In the genomic region with DNA sequence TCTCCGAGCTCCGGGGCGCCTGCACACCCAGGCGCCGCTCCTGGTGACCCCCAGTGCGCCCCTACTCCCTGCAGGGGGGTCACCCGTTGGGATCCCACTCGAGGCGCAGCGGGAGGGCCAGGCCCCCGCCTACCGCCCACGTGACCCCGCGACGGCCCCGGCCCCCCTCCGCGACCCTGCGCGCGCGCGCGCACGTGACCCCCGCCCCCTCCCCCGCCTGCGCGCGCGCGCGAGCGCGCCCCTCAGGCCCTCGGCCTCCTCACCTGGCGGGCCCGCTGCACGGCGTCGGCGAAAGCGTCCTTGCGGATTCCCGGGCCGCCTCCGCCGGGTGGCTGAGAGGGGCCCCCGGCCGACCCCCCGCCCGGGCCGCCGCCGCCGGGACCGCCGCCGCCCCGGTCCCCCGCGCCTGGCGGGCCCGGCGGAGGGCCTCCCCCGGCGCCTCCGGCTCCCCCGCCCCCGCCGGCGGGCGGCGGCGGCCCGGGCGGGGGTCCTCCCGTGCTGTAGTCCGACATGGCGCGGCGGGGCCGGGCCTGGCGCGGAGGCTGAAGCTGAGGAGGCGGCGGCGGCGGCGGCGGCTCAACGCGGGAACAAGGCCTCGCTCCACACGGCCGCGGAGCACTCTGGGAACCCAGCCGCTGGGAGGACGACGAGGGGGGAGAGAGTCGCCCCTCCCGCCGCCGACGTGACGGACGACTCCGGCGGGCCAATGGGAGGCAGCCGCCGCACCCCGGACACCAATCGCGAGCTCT, we compare ENCODE assay signal across 8 cellular contexts. TPM values are rescaled to one million over a fixed set of nuclear protein-coding genes. Genes with fewer than 3 reads are reported as not detected.
DNase-seq lines count a peak whose midpoint lies in the region; TF ChIP-seq lines count a peak whose summit lies in the region.

A gene with protein sequence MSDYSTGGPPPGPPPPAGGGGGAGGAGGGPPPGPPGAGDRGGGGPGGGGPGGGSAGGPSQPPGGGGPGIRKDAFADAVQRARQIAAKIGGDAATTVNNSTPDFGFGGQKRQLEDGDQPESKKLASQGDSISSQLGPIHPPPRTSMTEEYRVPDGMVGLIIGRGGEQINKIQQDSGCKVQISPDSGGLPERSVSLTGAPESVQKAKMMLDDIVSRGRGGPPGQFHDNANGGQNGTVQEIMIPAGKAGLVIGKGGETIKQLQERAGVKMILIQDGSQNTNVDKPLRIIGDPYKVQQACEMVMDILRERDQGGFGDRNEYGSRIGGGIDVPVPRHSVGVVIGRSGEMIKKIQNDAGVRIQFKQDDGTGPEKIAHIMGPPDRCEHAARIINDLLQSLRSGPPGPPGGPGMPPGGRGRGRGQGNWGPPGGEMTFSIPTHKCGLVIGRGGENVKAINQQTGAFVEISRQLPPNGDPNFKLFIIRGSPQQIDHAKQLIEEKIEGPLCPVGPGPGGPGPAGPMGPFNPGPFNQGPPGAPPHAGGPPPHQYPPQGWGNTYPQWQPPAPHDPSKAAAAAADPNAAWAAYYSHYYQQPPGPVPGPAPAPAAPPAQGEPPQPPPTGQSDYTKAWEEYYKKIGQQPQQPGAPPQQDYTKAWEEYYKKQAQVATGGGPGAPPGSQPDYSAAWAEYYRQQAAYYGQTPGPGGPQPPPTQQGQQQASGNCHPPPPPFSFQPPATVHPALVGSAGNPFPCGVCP (minus strand): TSS at position 622 of the 749 bp plus-strand sequence. CDS start 110 bp downstream, at position 512.

- no peak for TF ChIP-seq CTCF in A673 (conservative IDR thresholded peaks at IDR 0.05; ENCODE audit: low read depth, low read length)
- no peak for TF ChIP-seq CTCF in GM20000 (IDR thresholded peaks at IDR 0.05; ENCODE audit: extremely low read depth, missing control alignments)

- 0 to 1% methylated on average over 44 to 68 of the region's 115 CpGs for WGBS in mesodermal cell (ENCODE audit: insufficient coverage in 2 of 2), 2 experiments

- DNase-seq in A673 (ENCODE audit: low spot score) = peak; percentile 42
- peak; percentile 100 for DNase-seq in GM20000 (ENCODE audit: low spot score)
- peak; percentile 36 for DNase-seq in UCSD-AML1 (lab: John Stamatoyannopoulos, UW; ENCODE audit: unreplicated experiment)
- peak; percentile 25 for DNase-seq in effector CD8-positive, alpha-beta T cell (lab: John Stamatoyannopoulos, UW)
- no peak for DNase-seq in middle frontal gyrus (ENCODE audit: extremely low spot score, low spot score)
- no peak for DNase-seq in midbrain (lab: John Stamatoyannopoulos, UW)

- POLR2A ChIA-PET in A673 (lab: Charles Lee; ENCODE audit: low non-redundant PET) = interaction anchor here (0.6 kb wide), 1 partner anchor 10 kb away, joined by 3 read pairs; no protein-coding TSS in a partner anchor

- H3K27me3 ChIP-seq in A673 (replicated peaks; ENCODE audit: insufficient read depth, low read depth, low read length, poor library complexity) = no peaks in the 10 kb centered on the region

- H3K4me1 ChIP-seq in A673 (ENCODE audit: insufficient read depth, low read length, poor library complexity, severe bottlenecking) = peaks cover 14% of the 10 kb centered on the region
- peaks cover 13% of the 10 kb centered on the region for H3K4me1 ChIP-seq in mesodermal cell (ENCODE audit: control insufficient read depth, insufficient read depth, low read length, poor library complexity, severe bottlenecking)

- peak within 1 kb of the TSS; percentile 99 for H3K4me3 ChIP-seq in A673 (ENCODE audit: low read depth, low read length, poor library complexity, severe bottlenecking)
- H3K4me3 ChIP-seq in mesodermal cell (ENCODE audit: extremely low read depth, insufficient read depth, low read length, poor library complexity, severe bottlenecking) = peak within 1 kb of the TSS; percentile 75

- intact Hi-C loops in A673 (cut with micrococcal nuclease; ENCODE audit: unreplicated experiment) = loop anchor here (5.0 kb wide), 1 partner anchor 52 kb away; a partner anchor contains a TSS

- peaks cover 35% of the 10 kb centered on the region for H3K36me3 ChIP-seq in A673 (ENCODE audit: insufficient read depth, low read length, poor library complexity, severe bottlenecking)
- H3K36me3 ChIP-seq in mesodermal cell (ENCODE audit: control insufficient read depth, insufficient read depth, low read length) = peaks cover 36% of the 10 kb centered on the region

- CTCF ChIA-PET in A673 (lab: Charles Lee) = no interaction called here

- H3K9me3 ChIP-seq in A673 (ENCODE audit: low read depth, low read length, poor library complexity, severe bottlenecking) (no peaks in the 10 kb centered on the region), mesodermal cell (ENCODE audit: control insufficient read depth, low read length) (peaks cover 8% of the 10 kb centered on the region)

- peak within 1 kb of the TSS; percentile 86 for H3K27ac ChIP-seq in A673 (ENCODE audit: low read depth, low read length, poor library complexity, severe bottlenecking)
- peak within 1 kb of the TSS; percentile 69 for H3K27ac ChIP-seq in mesodermal cell (ENCODE audit: low read depth, low read length, severe bottlenecking)
- peak within 1 kb of the TSS; percentile 88 for H3K27ac ChIP-seq in temporal lobe (ENCODE audit: low read depth, low read length)

- no TSS peak for BruUV-seq in A673 (replicated peaks; lab: Mats Ljungman, UMichigan)

RNA-seq across cellular contexts. Expression of the gene that starts here (rescaled TPM):
- total RNA-seq in A673 (2021) (649 and 671 TPM in 2 replicates), temporal lobe (120 TPM)
- 307 TPM for polyA plus RNA-seq in mesodermal cell (2013, experiment 1 of 2)
- 282 TPM for polyA plus RNA-seq in mesodermal cell (2013, experiment 2 of 2)

Comparison
In these comparisons a context has a peak if more than half of its experiments do, and no peak if none do; other contexts are left out.
1. DNase-seq: peak in A673 (single experiment), GM20000 (single experiment), UCSD-AML1 (single experiment) and effector CD8-positive, alpha-beta T cell (single experiment); none in middle frontal gyrus (single experiment) and midbrain (single experiment).
2. Peak in every context shown above with its lines, with median percentiles within 50 percentile points of each other: H3K27ac ChIP-seq.